9 cellular contexts compared by ENCODE assay signal in the genomic region with DNA sequence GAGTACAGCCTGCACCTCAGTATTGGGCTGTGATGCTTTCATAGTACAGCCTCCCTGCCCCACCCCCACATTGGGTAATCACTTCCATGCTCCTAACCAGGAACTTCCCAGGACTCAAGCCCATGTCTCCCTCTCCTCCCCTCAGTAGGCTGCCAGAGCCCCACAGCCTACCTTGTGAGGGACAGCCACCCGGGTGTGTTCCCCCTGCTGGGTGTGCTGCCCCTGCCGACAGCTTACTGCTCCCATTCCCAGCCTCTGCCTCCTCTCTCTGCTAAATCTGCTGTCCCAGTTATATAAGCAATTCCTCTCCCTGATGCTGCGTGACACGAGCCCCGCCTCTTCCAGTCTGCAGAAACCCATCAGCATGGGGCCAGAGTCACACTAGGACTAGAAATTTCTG. TPM values are rescaled to one million over a fixed set of nuclear protein-coding genes. Genes with fewer than 3 reads are reported as not detected.
DNase-seq lines count a peak whose midpoint lies in the region; ATAC-seq and TF ChIP-seq lines count a peak whose summit lies in the region.
"Had no signal": no experiment of that assay in that cellular context is flagged by ENCODE, and none has a peak within 500 bp of the region (broad histone marks: within the 10 kb centered on the region; RNA-seq: fewer than 3 reads in every experiment).

A gene with protein sequence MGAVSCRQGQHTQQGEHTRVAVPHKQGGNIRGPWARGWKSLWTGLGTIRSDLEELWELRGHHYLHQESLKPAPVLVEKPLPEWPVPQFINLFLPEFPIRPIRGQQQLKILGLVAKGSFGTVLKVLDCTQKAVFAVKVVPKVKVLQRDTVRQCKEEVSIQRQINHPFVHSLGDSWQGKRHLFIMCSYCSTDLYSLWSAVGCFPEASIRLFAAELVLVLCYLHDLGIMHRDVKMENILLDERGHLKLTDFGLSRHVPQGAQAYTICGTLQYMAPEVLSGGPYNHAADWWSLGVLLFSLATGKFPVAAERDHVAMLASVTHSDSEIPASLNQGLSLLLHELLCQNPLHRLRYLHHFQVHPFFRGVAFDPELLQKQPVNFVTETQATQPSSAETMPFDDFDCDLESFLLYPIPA (minus strand): TSS at position 270 of the 400 bp plus-strand sequence. CDS start 24 bp downstream, at position 246.

- H3K36me3 Mint-ChIP-seq in activated CD8-positive, alpha-beta memory T cell treated with anti-CD3 and anti-CD28 coated beads, Interleukin-2, amount 10 ng/mL, durations not matched to agents 7 days and 5 days, result peaks cover 39% of the 10 kb centered on the region
- H3K36me3 Mint-ChIP-seq in WTC11, result peaks cover 72% of the 10 kb centered on the region
- peaks cover 96% of the 10 kb centered on the region for H3K36me3 Mint-ChIP-seq in stimulated activated effector memory CD8-positive, alpha-beta T cell treated with anti-CD3 and anti-CD28 coated beads, Interleukin-12 subunit alpha, Interleukin-12 subunit beta, amount 100 ng/mL, for 72 hours

- CTCF ChIA-PET in activated CD8-positive, alpha-beta memory T cell treated with anti-CD3 and anti-CD28 coated beads, Interleukin-2, amount 10 ng/mL, durations not matched to agents 7 days and 5 days (lab: Charles Lee), result interaction anchor here (0.8 to 2.1 kb wide), 8 partner anchors 14 to 119 kb away, joined by 3 to 14 read pairs (median 6); partner anchors contain the start of gene ALDOC
- CTCF ChIA-PET in WTC11 (lab: Charles Lee), result interaction anchor here (0.6 to 1.8 kb wide), 6 partner anchors 12 to 43 kb away, joined by 3 to 12 read pairs (median 4); partner anchors contain the start of genes BLTP2 and PIGS

- no peaks in the 10 kb centered on the region for H3K27me3 ChIP-seq in gastroesophageal sphincter

- H3K27ac ChIP-seq in gastroesophageal sphincter, result no peak within 1 kb of the TSS

- no peaks in the 10 kb centered on the region for H3K9me3 ChIP-seq in gastroesophageal sphincter

- H3K36me3 ChIP-seq in gastroesophageal sphincter, result peaks cover 2 to 82% of the 10 kb centered on the region in 2 donors

- no peak within 1 kb of the TSS for H3K4me3 Mint-ChIP-seq in activated CD8-positive, alpha-beta memory T cell treated with anti-CD3 and anti-CD28 coated beads, Interleukin-2, amount 10 ng/mL, durations not matched to agents 7 days and 5 days
- no peak within 1 kb of the TSS for H3K4me3 Mint-ChIP-seq in WTC11
- H3K4me3 Mint-ChIP-seq in stimulated activated effector memory CD8-positive, alpha-beta T cell treated with anti-CD3 and anti-CD28 coated beads, Interleukin-12 subunit alpha, Interleukin-12 subunit beta, amount 100 ng/mL, for 72 hours, result no peak within 1 kb of the TSS
- H3K4me3 Mint-ChIP-seq: immature natural killer cell had no signal

- no peak for ATAC-seq in activated CD8-positive, alpha-beta memory T cell treated with anti-CD3 and anti-CD28 coated beads, Interleukin-2, amount 10 ng/mL, durations not matched to agents 7 days and 5 days
- ATAC-seq in WTC11, result no peak
- ATAC-seq in gastroesophageal sphincter, result peak; percentile 38
- no peak for ATAC-seq in stimulated activated effector memory CD8-positive, alpha-beta T cell treated with anti-CD3 and anti-CD28 coated beads, Interleukin-12 subunit alpha, Interleukin-12 subunit beta, amount 100 ng/mL, for 72 hours
- no peak for ATAC-seq in HG02678 (IDR thresholded peaks at IDR 0.05; ENCODE audit: unreplicated experiment)
- ATAC-seq in GM19023 (IDR thresholded peaks at IDR 0.05; ENCODE audit: unreplicated experiment), result no peak

- no peaks in the 10 kb centered on the region for H3K27me3 Mint-ChIP-seq in activated CD8-positive, alpha-beta memory T cell treated with anti-CD3 and anti-CD28 coated beads, Interleukin-2, amount 10 ng/mL, durations not matched to agents 7 days and 5 days
- H3K27me3 Mint-ChIP-seq in WTC11 (ENCODE audit: low read depth), result no peaks in the 10 kb centered on the region

- H3K27ac Mint-ChIP-seq in activated CD8-positive, alpha-beta memory T cell treated with anti-CD3 and anti-CD28 coated beads, Interleukin-2, amount 10 ng/mL, durations not matched to agents 7 days and 5 days, result peak within 1 kb of the TSS; percentile 47
- no peak within 1 kb of the TSS for H3K27ac Mint-ChIP-seq in WTC11
- H3K27ac Mint-ChIP-seq in stimulated activated effector memory CD8-positive, alpha-beta T cell treated with anti-CD3 and anti-CD28 coated beads, Interleukin-12 subunit alpha, Interleukin-12 subunit beta, amount 100 ng/mL, for 72 hours, result peak within 1 kb of the TSS; percentile 48

- no peaks in the 10 kb centered on the region for H3K4me1 Mint-ChIP-seq in activated CD8-positive, alpha-beta memory T cell treated with anti-CD3 and anti-CD28 coated beads, Interleukin-2, amount 10 ng/mL, durations not matched to agents 7 days and 5 days
- H3K4me1 Mint-ChIP-seq in WTC11, result no peaks in the 10 kb centered on the region
- no peaks in the 10 kb centered on the region for H3K4me1 Mint-ChIP-seq in stimulated activated effector memory CD8-positive, alpha-beta T cell treated with anti-CD3 and anti-CD28 coated beads, Interleukin-12 subunit alpha, Interleukin-12 subunit beta, amount 100 ng/mL, for 72 hours
- H3K4me1 Mint-ChIP-seq: immature natural killer cell had no signal

- WGBS in gastroesophageal sphincter (ENCODE audit: low coverage in 1 of 2), 2 donors, result 0 to 60% methylated on average over 1 to 2 of the region's 5 CpGs

- DNase-seq in activated CD8-positive, alpha-beta memory T cell treated with anti-CD3 and anti-CD28 coated beads, Interleukin-2, amount 10 ng/mL, durations not matched to agents 7 days and 5 days, result no peak
- no peak for DNase-seq in activated CD8-positive, alpha-beta memory T cell treated with anti-CD3 and anti-CD28 coated beads, Interleukin-2, amount 50 U/mL, for 4 hours
- DNase-seq in WTC11 (ENCODE audit: low spot score) (no peak), NCI-H1092 treated with DMSO at 0.1 percent for 48 hours (lab: John Stamatoyannopoulos, UW) (no peak)
- DNase-seq in stimulated activated effector memory CD8-positive, alpha-beta T cell treated with anti-CD3 and anti-CD28 coated beads, Interleukin-12 subunit alpha, Interleukin-12 subunit beta, amount 100 ng/mL, for 72 hours (ENCODE audit: low spot score in 2 of 2), result no peak

- TF ChIP-seq CTCF in WTC11 (IDR thresholded peaks at IDR 0.05), result no peak
- no peak for TF ChIP-seq CTCF in gastroesophageal sphincter (IDR thresholded peaks at IDR 0.05)

- no peaks in the 10 kb centered on the region for H3K9me3 Mint-ChIP-seq in activated CD8-positive, alpha-beta memory T cell treated with anti-CD3 and anti-CD28 coated beads, Interleukin-2, amount 10 ng/mL, durations not matched to agents 7 days and 5 days (ENCODE audit: low read depth)
- no peaks in the 10 kb centered on the region for H3K9me3 Mint-ChIP-seq in WTC11
- H3K9me3 Mint-ChIP-seq in stimulated activated effector memory CD8-positive, alpha-beta T cell treated with anti-CD3 and anti-CD28 coated beads, Interleukin-12 subunit alpha, Interleukin-12 subunit beta, amount 100 ng/mL, for 72 hours, result no peaks in the 10 kb centered on the region
- H3K9me3 Mint-ChIP-seq: immature natural killer cell had no signal

- no peak for TF ChIP-seq POLR2A in gastroesophageal sphincter (IDR thresholded peaks at IDR 0.05)

- no peak within 1 kb of the TSS for H3K4me3 ChIP-seq in gastroesophageal sphincter

- POLR2A ChIA-PET in WTC11 (lab: Charles Lee), result interaction anchor here (1.0 kb wide), 1 partner anchor 97 kb away, joined by 3 read pairs; no protein-coding TSS in a partner anchor

- TF ChIP-seq EP300 in gastroesophageal sphincter (IDR thresholded peaks at IDR 0.05), result no peak

- H3K4me1 ChIP-seq in gastroesophageal sphincter, result peaks cover 0 to 7% (median 0%) of the 10 kb centered on the region in 3 donors

TF ChIP-seq in WTC11, 78 proteins besides CTCF, POLR2A, EP300 and RAD21 (continues in another document):
- no peak for TF ChIP-seq TCF7 (CRISPR knock-in tag; IDR thresholded peaks at IDR 0.05; ENCODE audit: low read depth)
- TF ChIP-seq, protein P1, sequence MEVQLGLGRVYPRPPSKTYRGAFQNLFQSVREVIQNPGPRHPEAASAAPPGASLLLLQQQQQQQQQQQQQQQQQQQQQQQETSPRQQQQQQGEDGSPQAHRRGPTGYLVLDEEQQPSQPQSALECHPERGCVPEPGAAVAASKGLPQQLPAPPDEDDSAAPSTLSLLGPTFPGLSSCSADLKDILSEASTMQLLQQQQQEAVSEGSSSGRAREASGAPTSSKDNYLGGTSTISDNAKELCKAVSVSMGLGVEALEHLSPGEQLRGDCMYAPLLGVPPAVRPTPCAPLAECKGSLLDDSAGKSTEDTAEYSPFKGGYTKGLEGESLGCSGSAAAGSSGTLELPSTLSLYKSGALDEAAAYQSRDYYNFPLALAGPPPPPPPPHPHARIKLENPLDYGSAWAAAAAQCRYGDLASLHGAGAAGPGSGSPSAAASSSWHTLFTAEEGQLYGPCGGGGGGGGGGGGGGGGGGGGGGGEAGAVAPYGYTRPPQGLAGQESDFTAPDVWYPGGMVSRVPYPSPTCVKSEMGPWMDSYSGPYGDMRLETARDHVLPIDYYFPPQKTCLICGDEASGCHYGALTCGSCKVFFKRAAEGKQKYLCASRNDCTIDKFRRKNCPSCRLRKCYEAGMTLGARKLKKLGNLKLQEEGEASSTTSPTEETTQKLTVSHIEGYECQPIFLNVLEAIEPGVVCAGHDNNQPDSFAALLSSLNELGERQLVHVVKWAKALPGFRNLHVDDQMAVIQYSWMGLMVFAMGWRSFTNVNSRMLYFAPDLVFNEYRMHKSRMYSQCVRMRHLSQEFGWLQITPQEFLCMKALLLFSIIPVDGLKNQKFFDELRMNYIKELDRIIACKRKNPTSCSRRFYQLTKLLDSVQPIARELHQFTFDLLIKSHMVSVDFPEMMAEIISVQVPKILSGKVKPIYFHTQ (CRISPR knock-in tag; IDR thresholded peaks at IDR 0.05), result no peak

RNA-seq across cellular contexts. Expression of the gene that starts here (rescaled TPM):
- 10 to 100 TPM; 25.4 to 28.2 TPM for total RNA-seq in activated CD8-positive, alpha-beta memory T cell treated with anti-CD3 and anti-CD28 coated beads, Interleukin-2, amount 10 ng/mL, durations not matched to agents 7 days and 5 days
- 23.7 to 28.0 TPM (median 25.6 TPM) in 3 replicates for total RNA-seq in WTC11 (2021)
- total RNA-seq in gastroesophageal sphincter, result 1 to 10 TPM in 3 of 4 donors, under 1 TPM in 1; 0.59 to 8.1 (median 3.1) TPM
